ENCODE assay signal across 31 cellular contexts in genomic region chr3:8581373-8581772, GRCh38.
"Had no signal": no experiment of that assay in that cellular context is flagged by ENCODE, and none has a peak within 500 bp of the region (broad histone marks: within the 10 kb centered on the region; RNA-seq: fewer than 3 reads in every experiment).

No MANE protein-coding gene starts in this region.

- H3K27ac Mint-ChIP-seq: activated CD4-positive, alpha-beta memory T cell treated with anti-CD3 and anti-CD28 coated beads, Interleukin-2, amount 10 ng/mL, durations not matched to agents 7 days and 5 days; activated naive CD8-positive, alpha-beta T cell treated with anti-CD3 and anti-CD28 coated beads for 36 hours; activated T-cell treated with anti-CD3 and anti-CD28 coated beads, Interleukin-2, amount 50 U/mL, for 72 hours; activated T-helper 17 cell treated with anti-CD3 and anti-CD28 coated beads, Interleukin-2, amount 50 U/mL, for 72 hours had no signal

- H3K27ac ChIP-seq: cardiac muscle cell, RWPE1, SK-N-MC, WERI-Rb-1 had no signal

- H3K36me3 Mint-ChIP-seq: activated naive CD8-positive, alpha-beta T cell treated with anti-CD3 and anti-CD28 coated beads for 36 hours had no signal

- H3K4me3 ChIP-seq: ascending aorta, cardiac muscle cell, MG63, SK-N-MC had no signal

- H3K36me3 ChIP-seq: cardiac muscle cell, MG63, WERI-Rb-1 had no signal

- DNase-seq: activated CD4-positive, alpha-beta memory T cell treated with anti-CD3 and anti-CD28 coated beads, Interleukin-2, amount 10 ng/mL, durations not matched to agents 7 days and 5 days; activated CD4-positive, alpha-beta T cell treated with anti-CD3 and anti-CD28 coated beads for 1 hour; activated CD4-positive, alpha-beta T cell treated with anti-CD3 and anti-CD28 coated beads for 48 hours; activated CD4-positive, CD25-positive, alpha-beta regulatory T cell; activated effector memory CD4-positive, alpha-beta T cell treated with anti-CD3 and anti-CD28 coated beads, Interleukin-2, amount 50 U/mL, for 16 hours; activated naive CD4-positive, alpha-beta T cell; activated naive CD4-positive, alpha-beta T cell treated with anti-CD3 and anti-CD28 coated beads, Interleukin-2, amount 50 U/mL, for 16 hours; activated naive CD8-positive, alpha-beta T cell treated with anti-CD3 and anti-CD28 coated beads for 36 hours; activated T-cell treated with anti-CD3 and anti-CD28 coated beads, Interleukin-2, amount 50 U/mL, for 1 hour; activated T-cell treated with anti-CD3 and anti-CD28 coated beads, Interleukin-2, amount 50 U/mL, for 72 hours; amygdala; Kasumi-1; KBM-7; MG63; NCI-H1092; NCI-H1436 treated with DMSO at 0.1 percent for 48 hours; NCI-H1694 treated with DMSO at 0.1 percent for 48 hours; NCI-H2029; NCI-H345; NCI-H524 treated with DMSO at 0.1 percent for 48 hours; NCI-H748 treated with DMSO at 0.1 percent for 48 hours; NK-92 treated with Interleukin-12 subunit alpha and Interleukin-12 subunit beta, amount 100 ng/mL, for 24 hours; PC-3; T1000; WERI-Rb-1 had no signal

- H3K9me3 Mint-ChIP-seq: activated CD4-positive, alpha-beta memory T cell treated with anti-CD3 and anti-CD28 coated beads, Interleukin-2, amount 10 ng/mL, durations not matched to agents 7 days and 5 days; activated naive CD8-positive, alpha-beta T cell treated with anti-CD3 and anti-CD28 coated beads for 36 hours; activated T-helper 17 cell treated with anti-CD3 and anti-CD28 coated beads, Interleukin-2, amount 50 U/mL, for 72 hours had no signal

- H3K4me3 Mint-ChIP-seq: activated CD4-positive, alpha-beta memory T cell treated with anti-CD3 and anti-CD28 coated beads, Interleukin-2, amount 10 ng/mL, durations not matched to agents 7 days and 5 days; activated naive CD8-positive, alpha-beta T cell treated with anti-CD3 and anti-CD28 coated beads for 36 hours; activated T-cell treated with anti-CD3 and anti-CD28 coated beads, Interleukin-2, amount 50 U/mL, for 72 hours; activated T-helper 17 cell treated with anti-CD3 and anti-CD28 coated beads, Interleukin-2, amount 50 U/mL, for 72 hours had no signal

- H3K27me3 ChIP-seq: ascending aorta, cardiac muscle cell, MG63 had no signal

- H3K9me3 ChIP-seq: ascending aorta, MG63 had no signal

- ATAC-seq: activated T-cell treated with anti-CD3 and anti-CD28 coated beads, Interleukin-2, amount 50 U/mL, for 72 hours; activated T-helper 17 cell treated with anti-CD3 and anti-CD28 coated beads, Interleukin-2, amount 50 U/mL, for 72 hours; PC-3; Right ventricle myocardium inferior had no signal

- H3K4me1 Mint-ChIP-seq: activated CD4-positive, alpha-beta memory T cell treated with anti-CD3 and anti-CD28 coated beads, Interleukin-2, amount 10 ng/mL, durations not matched to agents 7 days and 5 days; activated naive CD8-positive, alpha-beta T cell treated with anti-CD3 and anti-CD28 coated beads for 36 hours; activated T-helper 17 cell treated with anti-CD3 and anti-CD28 coated beads, Interleukin-2, amount 50 U/mL, for 72 hours had no signal
